ENCODE assay signal across 8 cellular contexts in the genomic region with DNA sequence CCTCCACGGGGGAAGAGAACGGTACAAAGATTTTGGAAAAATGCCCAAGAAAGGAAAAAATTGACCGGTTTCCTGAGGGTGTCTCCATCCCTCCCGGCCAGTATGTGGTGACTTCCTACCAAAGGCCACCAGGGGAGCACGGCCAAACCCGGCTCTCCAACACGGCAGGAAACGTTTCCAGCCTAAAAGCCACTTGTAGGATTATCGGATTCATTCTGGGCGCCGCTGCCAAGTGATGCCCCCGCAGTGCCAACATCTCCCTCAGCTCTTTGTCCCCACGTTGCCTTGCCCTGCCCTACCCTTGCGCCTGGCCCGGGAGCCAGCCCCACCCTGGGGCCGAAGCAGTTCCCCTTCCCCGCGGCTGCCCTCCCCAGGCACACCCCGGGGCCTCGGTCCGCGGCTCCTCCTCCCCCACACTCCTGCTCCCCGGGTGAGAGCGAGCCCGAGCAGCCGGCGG. TPM values are rescaled to one million over a fixed set of nuclear protein-coding genes. Genes with fewer than 3 reads are reported as not detected.
DNase-seq lines count a peak whose midpoint lies in the region; ATAC-seq, FAIRE-seq and TF ChIP-seq lines count a peak whose summit lies in the region.

No MANE protein-coding gene starts in this region.

- peak overlapping the region; percentile 84 for H3K27ac Mint-ChIP-seq in activated naive CD8-positive, alpha-beta T cell treated with anti-CD3 and anti-CD28 coated beads for 36 hours

- intact Hi-C loops in Right ventricle myocardium superior (cut with DNase I) (loop anchor here (2.0 kb wide), 1 partner anchor 59 kb away; no protein-coding TSS in a partner anchor), pancreas (cut with DNase I) (no loop called here)

- FAIRE-seq in RCC 7860 (lab: Jason Lieb, UNC) (no peak), pancreas (lab: Jason Lieb, UNC) (no peak), D721Med (lab: Jason Lieb, UNC) (no peak)

- peaks cover 25% of the 10 kb centered on the region for H3K36me3 Mint-ChIP-seq in activated naive CD8-positive, alpha-beta T cell treated with anti-CD3 and anti-CD28 coated beads for 36 hours

- H3K4me3 Mint-ChIP-seq in activated naive CD8-positive, alpha-beta T cell treated with anti-CD3 and anti-CD28 coated beads for 36 hours, result peak overlapping the region; percentile 91

- peak overlapping the region; percentile 60 to 100 (median 88) for H3K4me3 ChIP-seq in pancreas

- peaks cover 38% of the 10 kb centered on the region for H3K4me1 Mint-ChIP-seq in activated naive CD8-positive, alpha-beta T cell treated with anti-CD3 and anti-CD28 coated beads for 36 hours

- TF ChIP-seq CTCF in pancreas (IDR thresholded peaks at IDR 0.05) (peak; percentile 12 to 47 (median 40)), D721Med (IDR thresholded peaks at IDR 0.05; ENCODE audit: insufficient read depth, missing control alignments) (no peak)

- ATAC-seq in GM19452 (IDR thresholded peaks at IDR 0.05; ENCODE audit: unreplicated experiment), result peak; percentile 23
- ATAC-seq in HG03469 (IDR thresholded peaks at IDR 0.05; ENCODE audit: unreplicated experiment), result peak; percentile 7
- ATAC-seq in Right ventricle myocardium superior (ENCODE audit: poor library complexity), result peak; percentile 60
- peak; percentile 42 to 60 (median 52) for ATAC-seq in pancreas

- no peaks in the 10 kb centered on the region for H3K27me3 ChIP-seq in pancreas

- H3K27me3 Mint-ChIP-seq in activated naive CD8-positive, alpha-beta T cell treated with anti-CD3 and anti-CD28 coated beads for 36 hours, result peaks cover 28% of the 10 kb centered on the region

- H3K4me1 ChIP-seq in pancreas, result peaks cover 11 to 27% (median 18%) of the 10 kb centered on the region in 3 donors

- DNase-seq in DMS53 (lab: John Stamatoyannopoulos, UW) (peak; percentile 80), RCC 7860 (ENCODE audit: low spot score) (peak; percentile 55), Right ventricle myocardium superior (peak; percentile 82), pancreas (peak; percentile 56 to 87 (median 72)), D721Med (ENCODE audit: insufficient read length, low spot score) (no peak)
- peak; percentile 44 for DNase-seq in activated naive CD8-positive, alpha-beta T cell treated with anti-CD3 and anti-CD28 coated beads for 36 hours

- no peaks in the 10 kb centered on the region for H3K9me3 ChIP-seq in pancreas

- H3K27ac ChIP-seq in pancreas, result peak overlapping the region; percentile 77 to 92 (median 88)

- no peaks in the 10 kb centered on the region for H3K36me3 ChIP-seq in pancreas

- WGBS in pancreas, 2 donors, result 0% methylated on average over 27 of the region's 27 CpGs

- no peaks in the 10 kb centered on the region for H3K9me3 Mint-ChIP-seq in activated naive CD8-positive, alpha-beta T cell treated with anti-CD3 and anti-CD28 coated beads for 36 hours

RNA-seq across cellular contexts. Expression of a gene that starts 0.7 kb away (rescaled TPM):
- total RNA-seq in activated naive CD8-positive, alpha-beta T cell treated with anti-CD3 and anti-CD28 coated beads for 36 hours, result 10 to 100 TPM; 13.5 to 14.0 TPM
- total RNA-seq in Right ventricle myocardium superior, result 36.0 TPM
- 10 to 100 TPM; 18.1 to 30.8 (median 20.5) TPM for total RNA-seq in pancreas
- 10 to 100 TPM in 1 of 2 donors, 1 to 10 TPM in 1; 9.8 to 15.3 TPM for polyA plus RNA-seq in pancreas

RNA-seq across cellular contexts. Expression of a gene that starts 37.2 kb away (rescaled TPM):
- 10 to 100 TPM; 10.5 to 11.7 TPM for total RNA-seq in activated naive CD8-positive, alpha-beta T cell treated with anti-CD3 and anti-CD28 coated beads for 36 hours
- total RNA-seq in Right ventricle myocardium superior (182 TPM), pancreas (100 to 1,000 TPM in 4 of 6 donors, 10 to 100 TPM in 2; 95.1 to 138 (median 105) TPM)
- 10 to 100 TPM; 57.2 to 69.3 TPM for polyA plus RNA-seq in pancreas

RNA-seq across cellular contexts. Expression of a gene that starts 55.3 kb away (rescaled TPM):
- 100 to 1,000 TPM; 550 to 555 TPM for total RNA-seq in activated naive CD8-positive, alpha-beta T cell treated with anti-CD3 and anti-CD28 coated beads for 36 hours
- 613 TPM for total RNA-seq in Right ventricle myocardium superior
- 100 to 1,000 TPM; 138 to 236 (median 192) TPM for total RNA-seq in pancreas
- 100 to 1,000 TPM; 131 to 196 TPM for polyA plus RNA-seq in pancreas

Comparison
In these comparisons a context has a peak if more than half of its experiments do, and no peak if none do; other contexts are left out.
1. ATAC-seq: peak in every context shown above with its lines; median percentile 60 in Right ventricle myocardium superior; 52 in pancreas; 23 in GM19452; 7 in HG03469.
2. RNA of a gene that starts 37.2 kb away (total RNA-seq): 182 TPM in Right ventricle myocardium superior (single experiment) and 95.1 to 138 TPM in pancreas; 10.5 to 11.7 TPM in activated naive CD8-positive, alpha-beta T cell treated with anti-CD3 and anti-CD28 coated beads for 36 hours; every median in the first group is over 4 times any median in the second.